8 cellular contexts compared by ENCODE assay signal in the genomic region with DNA sequence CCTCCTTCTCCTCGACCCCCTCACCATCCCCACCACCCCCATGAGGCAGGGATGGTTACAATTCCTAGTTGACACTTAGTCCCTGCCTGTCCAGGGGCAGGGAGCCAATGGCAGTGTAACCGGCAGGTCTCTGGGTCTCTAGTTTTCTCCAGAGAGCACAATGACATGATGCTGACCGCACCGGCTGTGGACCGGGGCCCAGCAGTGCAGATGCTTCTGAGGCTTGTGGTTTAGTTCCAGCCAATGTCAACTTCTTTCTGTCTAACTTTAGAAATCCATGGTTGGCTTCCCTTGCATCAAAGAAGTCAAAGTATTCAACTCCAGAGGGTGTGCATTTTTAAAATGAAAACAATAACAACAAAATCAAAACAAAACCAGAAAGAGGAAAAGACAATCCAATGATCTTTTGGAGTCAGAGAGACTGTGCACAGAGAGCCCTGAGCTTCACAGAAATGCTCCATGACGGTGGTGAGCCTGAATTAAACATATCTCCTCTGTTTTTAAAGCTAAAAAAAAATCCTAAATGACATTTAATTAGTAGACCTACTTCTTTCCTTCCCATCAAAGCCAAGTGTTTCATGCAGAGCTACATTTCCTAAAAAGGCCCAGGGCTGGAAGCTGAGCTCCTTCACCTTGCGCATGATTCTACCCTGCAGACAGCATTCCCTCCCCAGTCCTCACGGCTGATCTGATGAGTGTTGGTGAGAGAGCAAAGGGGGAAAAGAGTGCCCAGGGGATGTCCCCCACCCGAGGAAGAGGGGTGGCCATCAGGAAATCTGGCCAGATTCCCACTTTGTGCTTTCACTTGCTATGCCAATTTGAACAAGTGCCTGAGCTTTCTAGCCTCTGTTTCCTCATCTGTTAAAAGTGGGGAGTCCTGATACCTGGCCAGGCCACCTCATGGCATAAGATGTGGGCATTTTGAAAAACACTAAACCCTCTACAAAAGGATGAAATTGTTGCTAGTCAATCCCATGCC.
DNase-seq lines count a peak whose midpoint lies in the region; ATAC-seq and TF ChIP-seq lines count a peak whose summit lies in the region.

No MANE protein-coding gene starts in this region.

- H3K4me3 Mint-ChIP-seq in stimulated activated memory B cell treated with anti-CD40 and anti-IgM and Interleukin-4, amounts not matched to agents 10 μg/mL and 1 μg/mL and 100 μg/mL, for 72 hours, result peak overlapping the region; percentile 8

- peak overlapping the region in 2 of 8 donors; percentile 9 to 14 for H3K27ac ChIP-seq in spleen

- peaks cover 5% of the 10 kb centered on the region for H3K9me3 Mint-ChIP-seq in stimulated activated memory B cell treated with anti-CD40 and anti-IgM and Interleukin-4, amounts not matched to agents 10 μg/mL and 1 μg/mL and 100 μg/mL, for 72 hours

- intact Hi-C loops in spleen (cut with DNase I; ENCODE audit: low total_unique reads), result no loop called here

- peaks cover 25% of the 10 kb centered on the region for H3K4me1 Mint-ChIP-seq in stimulated activated memory B cell treated with anti-CD40 and anti-IgM and Interleukin-4, amounts not matched to agents 10 μg/mL and 1 μg/mL and 100 μg/mL, for 72 hours

- H3K4me3 ChIP-seq in fibroblast of the aortic adventitia (ENCODE audit: low read depth, low read length) (no peak overlapping the region), spleen (no peak overlapping the region)

- no peak for TF ChIP-seq POLR2A in spleen (IDR thresholded peaks at IDR 0.05)

- H3K9me3 ChIP-seq in spleen, result peaks cover 0 to 19% (median 17%) of the 10 kb centered on the region in 8 donors

- H3K4me1 ChIP-seq in spleen, result peaks cover 4 to 37% (median 25%) of the 10 kb centered on the region in 6 donors

- DNase-seq in MV-4-11 (lab: John Stamatoyannopoulos, UW) (peak; percentile 88), fibroblast of the aortic adventitia (ENCODE audit: low read depth) (peak; percentile 93), spleen (no peak), NCI-H345 treated with DMSO at 0.1 percent for 48 hours (lab: John Stamatoyannopoulos, UW; ENCODE audit: unreplicated experiment) (no peak)

- peak overlapping the region; percentile 69 for H3K27ac Mint-ChIP-seq in stimulated activated memory B cell treated with anti-CD40 and anti-IgM and Interleukin-4, amounts not matched to agents 10 μg/mL and 1 μg/mL and 100 μg/mL, for 72 hours

- peaks cover 0 to 6% (median 0%) of the 10 kb centered on the region in 7 donors for H3K27me3 ChIP-seq in spleen (replicated peaks in 1 of 7)

- WGBS in spleen, 5 donors, result 36 to 44% (median 37%) methylated on average over 9 of the region's 9 CpGs

- H3K36me3 ChIP-seq in spleen, result no peaks in the 10 kb centered on the region

- no peaks in the 10 kb centered on the region for H3K36me3 Mint-ChIP-seq in stimulated activated memory B cell treated with anti-CD40 and anti-IgM and Interleukin-4, amounts not matched to agents 10 μg/mL and 1 μg/mL and 100 μg/mL, for 72 hours

- ATAC-seq in GM19043 (IDR thresholded peaks at IDR 0.05; ENCODE audit: low read depth, unreplicated experiment) (peak; percentile 64), GM18519 (IDR thresholded peaks at IDR 0.05; ENCODE audit: low FRiP score, unreplicated experiment) (no peak), GM21528 (IDR thresholded peaks at IDR 0.05; ENCODE audit: low FRiP score, unreplicated experiment) (no peak)
- ATAC-seq in stimulated activated memory B cell treated with anti-CD40 and anti-IgM and Interleukin-4, amounts not matched to agents 10 μg/mL and 1 μg/mL and 100 μg/mL, for 72 hours, result peak; percentile 95

- no peaks in the 10 kb centered on the region for H3K27me3 Mint-ChIP-seq in stimulated activated memory B cell treated with anti-CD40 and anti-IgM and Interleukin-4, amounts not matched to agents 10 μg/mL and 1 μg/mL and 100 μg/mL, for 72 hours

- no peak for TF ChIP-seq CTCF in fibroblast of the aortic adventitia (IDR thresholded peaks at IDR 0.05; ENCODE audit: insufficient read depth, low read length)
- TF ChIP-seq CTCF in spleen (IDR thresholded peaks at IDR 0.05 in 8 of 11, conservative IDR thresholded peaks at IDR 0.05 in 3 of 11), result no peak

Comparison
In these comparisons a context has a peak if more than half of its experiments do, and no peak if none do; other contexts are left out.
1. ATAC-seq: peak in GM19043 (single experiment) and stimulated activated memory B cell treated with anti-CD40 and anti-IgM and Interleukin-4, amounts not matched to agents 10 μg/mL and 1 μg/mL and 100 μg/mL, for 72 hours (single experiment); none in GM18519 (single experiment) and GM21528 (single experiment).
2. DNase-seq: peak in MV-4-11 (single experiment) and fibroblast of the aortic adventitia (single experiment); none in spleen (single experiment) and NCI-H345 treated with DMSO at 0.1 percent for 48 hours (single experiment).